Comparison of ENCODE assay signal across 15 cellular contexts in genomic region chr3:42980209-42980608, GRCh38. TPM values are rescaled to one million over a fixed set of nuclear protein-coding genes. Genes with fewer than 3 reads are reported as not detected.
A peak's percentile ranks its signal among the peaks of the same experiment; 100 is the strongest.
DNase-seq lines count a peak whose midpoint lies in the region; ATAC-seq, FAIRE-seq and TF ChIP-seq lines count a peak whose summit lies in the region.
"Had no signal": no experiment of that assay in that cellular context is flagged by ENCODE, and none has a peak within 500 bp of the region (broad histone marks: within the 10 kb centered on the region; RNA-seq: fewer than 3 reads in every experiment).

No MANE protein-coding gene starts in this region.

- no peak overlapping the region for H3K9ac ChIP-seq in astrocyte (ENCODE audit: low read length)

- peaks cover 6% of the 10 kb centered on the region for H3K9me3 Mint-ChIP-seq in activated CD4-positive, alpha-beta memory T cell treated with anti-CD3 and anti-CD28 coated beads, Interleukin-2, amount 10 ng/mL, durations not matched to agents 7 days and 5 days
- H3K9me3 Mint-ChIP-seq in activated CD4-positive, alpha-beta memory T cell treated with anti-CD3 and anti-CD28 coated beads for 36 hours: peaks cover 8% of the 10 kb centered on the region
- peaks cover 17% of the 10 kb centered on the region for H3K9me3 Mint-ChIP-seq in astrocyte (ENCODE audit: unreplicated experiment)

- no peaks in the 10 kb centered on the region for H4K20me1 ChIP-seq in astrocyte (ENCODE audit: insufficient read depth, low read length)

- no peak overlapping the region for H3K4me3 ChIP-seq in astrocyte (ENCODE audit: insufficient read depth, low read depth, low read length)
- H3K4me3 ChIP-seq in lower lobe of right lung: peak overlapping the region; percentile 63
- peak overlapping the region; percentile 56 for H3K4me3 ChIP-seq in suprapubic skin
- H3K4me3 ChIP-seq: SJSA1 had no signal

- no peak for TF ChIP-seq EP300 in suprapubic skin (IDR thresholded peaks at IDR 0.05)

- POLR2A ChIA-PET in activated CD4-positive, alpha-beta memory T cell treated with anti-CD3 and anti-CD28 coated beads, Interleukin-2, amount 10 ng/mL, durations not matched to agents 7 days and 5 days (lab: Charles Lee): no interaction called here
- POLR2A ChIA-PET in activated CD4-positive, alpha-beta memory T cell treated with anti-CD3 and anti-CD28 coated beads for 36 hours (lab: Charles Lee): interaction anchor here (0.6 kb wide), 1 partner anchor 112 kb away, joined by 3 read pairs; no protein-coding TSS in a partner anchor

- H3K36me3 ChIP-seq in astrocyte (ENCODE audit: insufficient read depth, low read length): no peaks in the 10 kb centered on the region
- no peaks in the 10 kb centered on the region for H3K36me3 ChIP-seq in lower lobe of right lung
- H3K36me3 ChIP-seq in suprapubic skin: no peaks in the 10 kb centered on the region
- H3K36me3 ChIP-seq: SJSA1 had no signal

- intact Hi-C loops in activated CD4-positive, alpha-beta memory T cell treated with anti-CD3 and anti-CD28 coated beads for 36 hours (cut with micrococcal nuclease): no loop called here
- intact Hi-C loops in lower lobe of right lung (cut with DNase I): no loop called here

- peaks cover 5% of the 10 kb centered on the region for H3K4me1 Mint-ChIP-seq in activated CD4-positive, alpha-beta memory T cell treated with anti-CD3 and anti-CD28 coated beads, Interleukin-2, amount 10 ng/mL, durations not matched to agents 7 days and 5 days
- peaks cover 4% of the 10 kb centered on the region for H3K4me1 Mint-ChIP-seq in activated CD4-positive, alpha-beta memory T cell treated with anti-CD3 and anti-CD28 coated beads for 36 hours (ENCODE audit: low read depth)
- H3K4me1 Mint-ChIP-seq in astrocyte (ENCODE audit: low read depth, unreplicated experiment): no peaks in the 10 kb centered on the region

- WGBS in suprapubic skin: 75% methylated on average over 12 of the region's 12 CpGs

- H3K27ac ChIP-seq in astrocyte (ENCODE audit: low read depth, low read length): no peak overlapping the region
- H3K27ac ChIP-seq in lower lobe of right lung: peak overlapping the region; percentile 46
- peak overlapping the region; percentile 27 for H3K27ac ChIP-seq in suprapubic skin
- H3K27ac ChIP-seq: SJSA1 had no signal

- H3K79me2 ChIP-seq in astrocyte (ENCODE audit: insufficient read depth, low read length): no peaks in the 10 kb centered on the region

- no peak for TF ChIP-seq POLR2A in suprapubic skin (IDR thresholded peaks at IDR 0.05)

- peak overlapping the region; percentile 34 for H3K4me3 Mint-ChIP-seq in activated CD4-positive, alpha-beta memory T cell treated with anti-CD3 and anti-CD28 coated beads, Interleukin-2, amount 10 ng/mL, durations not matched to agents 7 days and 5 days
- no peak overlapping the region for H3K4me3 Mint-ChIP-seq in activated CD4-positive, alpha-beta memory T cell treated with anti-CD3 and anti-CD28 coated beads for 36 hours
- H3K4me3 Mint-ChIP-seq in astrocyte (ENCODE audit: unreplicated experiment): peak overlapping the region; percentile 79

- TF ChIP-seq CTCF in astrocyte (IDR thresholded peaks at IDR 0.05; ENCODE audit: insufficient read depth, low read depth, low read length) (no peak), lower lobe of right lung (IDR thresholded peaks at IDR 0.05) (no peak), suprapubic skin (IDR thresholded peaks at IDR 0.05) (no peak)

- peaks cover 2% of the 10 kb centered on the region for H3K4me1 ChIP-seq in astrocyte (ENCODE audit: insufficient read depth, low read length)
- H3K4me1 ChIP-seq in lower lobe of right lung: peaks cover 7% of the 10 kb centered on the region
- H3K4me1 ChIP-seq in suprapubic skin: peaks cover 23% of the 10 kb centered on the region
- H3K4me1 ChIP-seq: SJSA1 had no signal

- FAIRE-seq in astrocyte (lab: Jason Lieb, UNC): no peak
- FAIRE-seq: GM12891 had no signal

- H3K27me3 Mint-ChIP-seq in activated CD4-positive, alpha-beta memory T cell treated with anti-CD3 and anti-CD28 coated beads, Interleukin-2, amount 10 ng/mL, durations not matched to agents 7 days and 5 days: peaks cover 51% of the 10 kb centered on the region
- H3K27me3 Mint-ChIP-seq in activated CD4-positive, alpha-beta memory T cell treated with anti-CD3 and anti-CD28 coated beads for 36 hours: peaks cover 34% of the 10 kb centered on the region
- peaks cover 46% of the 10 kb centered on the region for H3K27me3 Mint-ChIP-seq in astrocyte (ENCODE audit: low read depth, unreplicated experiment)

- H3K9me3 ChIP-seq in astrocyte (ENCODE audit: insufficient read depth, low read depth, low read length) (no peaks in the 10 kb centered on the region), lower lobe of right lung (no peaks in the 10 kb centered on the region), suprapubic skin (peaks cover 4% of the 10 kb centered on the region)
- H3K9me3 ChIP-seq: SJSA1 had no signal

- no peak for DNase-seq in activated CD4-positive, alpha-beta memory T cell treated with anti-CD3 and anti-CD28 coated beads, Interleukin-2, amount 10 ng/mL, durations not matched to agents 7 days and 5 days
- DNase-seq in activated CD4-positive, alpha-beta memory T cell treated with anti-CD3 and anti-CD28 coated beads for 36 hours: no peak
- DNase-seq in astrocyte (ENCODE audit: low read depth) (no peak), lower lobe of right lung (no peak), suprapubic skin (ENCODE audit: low spot score in 2 of 2) (no peak), anterior cingulate cortex (lab: John Stamatoyannopoulos, UW) (no peak), NOMO-1 (lab: John Stamatoyannopoulos, UW; ENCODE audit: unreplicated experiment in 2 of 2) (no peak)
- DNase-seq: activated gamma-delta T cell treated with Interleukin-2 at 50 U/mL for 16 hours; effector memory CD4-positive, alpha-beta T cell; NCI-H1048; NCI-H524 treated with DMSO at 0.1 percent for 48 hours had no signal

- no peak overlapping the region for H3K27ac Mint-ChIP-seq in activated CD4-positive, alpha-beta memory T cell treated with anti-CD3 and anti-CD28 coated beads, Interleukin-2, amount 10 ng/mL, durations not matched to agents 7 days and 5 days
- no peak overlapping the region for H3K27ac Mint-ChIP-seq in activated CD4-positive, alpha-beta memory T cell treated with anti-CD3 and anti-CD28 coated beads for 36 hours
- no peak overlapping the region for H3K27ac Mint-ChIP-seq in astrocyte (ENCODE audit: unreplicated experiment)

- H2AFZ ChIP-seq in astrocyte (ENCODE audit: low read depth, low read length): no peak overlapping the region

- no peak overlapping the region for H3K4me2 ChIP-seq in astrocyte (ENCODE audit: low read length)

- H3K27me3 ChIP-seq in astrocyte (ENCODE audit: insufficient read depth, low read length): peaks cover 25% of the 10 kb centered on the region
- peaks cover 12% of the 10 kb centered on the region for H3K27me3 ChIP-seq in lower lobe of right lung (ENCODE audit: low read depth)
- H3K27me3 ChIP-seq in suprapubic skin: peaks cover 14% of the 10 kb centered on the region

- no peak for ATAC-seq in lower lobe of right lung
- ATAC-seq in GM21447 (IDR thresholded peaks at IDR 0.05; ENCODE audit: unreplicated experiment): no peak

- H3K36me3 Mint-ChIP-seq in activated CD4-positive, alpha-beta memory T cell treated with anti-CD3 and anti-CD28 coated beads, Interleukin-2, amount 10 ng/mL, durations not matched to agents 7 days and 5 days (ENCODE audit: low read depth): no peaks in the 10 kb centered on the region
- peaks cover under 1% of the 10 kb centered on the region for H3K36me3 Mint-ChIP-seq in activated CD4-positive, alpha-beta memory T cell treated with anti-CD3 and anti-CD28 coated beads for 36 hours
- no peaks in the 10 kb centered on the region for H3K36me3 Mint-ChIP-seq in astrocyte (ENCODE audit: low read depth, unreplicated experiment)

- CTCF ChIA-PET in activated CD4-positive, alpha-beta memory T cell treated with anti-CD3 and anti-CD28 coated beads, Interleukin-2, amount 10 ng/mL, durations not matched to agents 7 days and 5 days (lab: Charles Lee): no interaction called here
- CTCF ChIA-PET in activated CD4-positive, alpha-beta memory T cell treated with anti-CD3 and anti-CD28 coated beads for 36 hours (lab: Charles Lee): interaction anchor here (2.0 kb wide), 1 partner anchor 19 kb away, joined by 7 read pairs; no protein-coding TSS in a partner anchor

RNA-seq across cellular contexts. Expression of gene GASK1A, which starts 1.1 kb away (rescaled TPM):
- total RNA-seq in activated CD4-positive, alpha-beta memory T cell treated with anti-CD3 and anti-CD28 coated beads, Interleukin-2, amount 10 ng/mL, durations not matched to agents 7 days and 5 days: not detected
- total RNA-seq in activated CD4-positive, alpha-beta memory T cell treated with anti-CD3 and anti-CD28 coated beads for 36 hours: not detected
- 0.09 TPM in 1 of 2 replicates, not detected in the other for total RNA-seq in astrocyte
- 5.9 TPM for total RNA-seq in lower lobe of right lung
- 1 to 10 TPM; 1.5 to 8.2 (median 3.2) TPM for total RNA-seq in suprapubic skin
- total RNA-seq: A172, SJSA1 had no signal
